Comparison of ENCODE assay signal across 8 cellular contexts in genomic region chr5:78983171-78983570, GRCh38. TPM values are rescaled to one million over a fixed set of nuclear protein-coding genes. Genes with fewer than 3 reads are reported as not detected.
DNase-seq lines count a peak whose midpoint lies in the region; ATAC-seq and TF ChIP-seq lines count a peak whose summit lies in the region.
"Not testable (repeated sequence)": the region's sequence is repeated elsewhere in the genome, so short reads cannot be mapped to it uniquely, and the experiment has no call there.

No MANE protein-coding gene starts in this region.

- not testable (repeated sequence) for ATAC-seq in activated T-cell treated with anti-CD3 and anti-CD28 coated beads, Interleukin-2, amount 50 U/mL, for 4 hours

- TF ChIP-seq POLR2A in Peyer's patch (IDR thresholded peaks at IDR 0.05) = not testable (repeated sequence)

- not testable (repeated sequence) for TF ChIP-seq CTCF in Peyer's patch (IDR thresholded peaks at IDR 0.05); chondrocyte (IDR thresholded peaks at IDR 0.05); tibial artery (IDR thresholded peaks at IDR 0.05)

- peaks cover 20 to 31% (median 25%) of the 10 kb centered on the region in 4 donors for H3K4me1 Mint-ChIP-seq in CD4-positive, alpha-beta memory T cell
- peaks cover 40% of the 10 kb centered on the region for H3K4me1 Mint-ChIP-seq in activated T-cell treated with anti-CD3 and anti-CD28 coated beads, Interleukin-2, amount 50 U/mL, for 4 hours (ENCODE audit: low read depth)
- peaks cover 36% of the 10 kb centered on the region for H3K4me1 Mint-ChIP-seq in chondrocyte (ENCODE audit: low read depth)

- H3K9ac ChIP-seq in HUES6 (ENCODE audit: low read length) = not testable (repeated sequence)
- H3K9ac ChIP-seq in iPS-20b (ENCODE audit: low read depth, low read length) = peak overlapping the region; percentile 75; the same call in 1 of the 2 replicates

- CTCF ChIA-PET in CD4-positive, alpha-beta memory T cell (lab: Charles Lee; ENCODE audit: partially characterized antibody) = interaction anchor here (2.3 to 4.1 kb wide), 4 partner anchors 9 to 149 kb away, joined by 7 to 25 read pairs (median 12); no protein-coding TSS in a partner anchor

- H3K36me3 Mint-ChIP-seq in CD4-positive, alpha-beta memory T cell; activated T-cell treated with anti-CD3 and anti-CD28 coated beads, Interleukin-2, amount 50 U/mL, for 4 hours (ENCODE audit: insufficient read depth); chondrocyte (ENCODE audit: low read depth): not testable (repeated sequence)

- DNase-seq in CD4-positive, alpha-beta memory T cell; Peyer's patch; activated T-cell treated with anti-CD3 and anti-CD28 coated beads, Interleukin-2, amount 50 U/mL, for 4 hours; chondrocyte (ENCODE audit: low spot score); tibial artery: not testable (repeated sequence)

- POLR2A ChIA-PET in CD4-positive, alpha-beta memory T cell (lab: Charles Lee; ENCODE audit: partially characterized antibody) = interaction anchor here (1.4 to 2.9 kb wide), 3 partner anchors 17 to 688 kb away, joined by 3 to 16 read pairs (median 6); partner anchors contain the start of genes AP3B1 and JMY

- not testable (repeated sequence) for H3K9me3 Mint-ChIP-seq in CD4-positive, alpha-beta memory T cell; activated T-cell treated with anti-CD3 and anti-CD28 coated beads, Interleukin-2, amount 50 U/mL, for 4 hours; chondrocyte (ENCODE audit: low read depth)

- H3K9me3 ChIP-seq in CD4-positive, alpha-beta memory T cell (ENCODE audit: control insufficient read depth in 1 of 2, low read length in 2 of 2); HUES6 (ENCODE audit: control insufficient read depth, insufficient read depth, low read depth, low read length); Peyer's patch; iPS-20b (ENCODE audit: insufficient read depth, low read depth, low read length); neuron (ENCODE audit: low read length); tibial artery: not testable (repeated sequence)

- H3K27me3 ChIP-seq in CD4-positive, alpha-beta memory T cell (ENCODE audit: insufficient read depth, low read length); HUES6 (ENCODE audit: control insufficient read depth, insufficient read depth, low read length); Peyer's patch; iPS-20b (ENCODE audit: insufficient read depth, low read length); neuron (ENCODE audit: insufficient read depth, low read length); tibial artery: not testable (repeated sequence)

- H3K4me3 Mint-ChIP-seq in CD4-positive, alpha-beta memory T cell = peak overlapping the region in 5 of 8 donors; percentile 0 to 94 (median 91)
- peak overlapping the region; percentile 87 for H3K4me3 Mint-ChIP-seq in activated T-cell treated with anti-CD3 and anti-CD28 coated beads, Interleukin-2, amount 50 U/mL, for 4 hours
- H3K4me3 Mint-ChIP-seq in chondrocyte (ENCODE audit: unreplicated experiment) = peak overlapping the region; percentile 81

- peak overlapping the region in 6 of 7 donors; percentile 87 to 95 (median 94) for H3K27ac Mint-ChIP-seq in CD4-positive, alpha-beta memory T cell
- peak overlapping the region; percentile 62 for H3K27ac Mint-ChIP-seq in chondrocyte (ENCODE audit: unreplicated experiment)

- H3K27ac ChIP-seq in CD4-positive, alpha-beta memory T cell (ENCODE audit: low read depth, low read length); HUES6 (ENCODE audit: low read depth, low read length); iPS-20b (ENCODE audit: low read length): not testable (repeated sequence)
- H3K27ac ChIP-seq in Peyer's patch (peak overlapping the region in 3 of 4 donors; percentile 95 to 99 (median 98)), tibial artery (peak overlapping the region; percentile 83 to 90)

- not testable (repeated sequence) for H3K36me3 ChIP-seq in CD4-positive, alpha-beta memory T cell (ENCODE audit: insufficient read depth, low read length); HUES6 (ENCODE audit: control insufficient read depth, insufficient read depth, low read length); Peyer's patch; iPS-20b (ENCODE audit: insufficient read depth, low read depth, low read length); neuron (ENCODE audit: insufficient read depth, low read length); tibial artery

- not testable (repeated sequence) for H3K27me3 Mint-ChIP-seq in CD4-positive, alpha-beta memory T cell; activated T-cell treated with anti-CD3 and anti-CD28 coated beads, Interleukin-2, amount 50 U/mL, for 4 hours (ENCODE audit: low read depth); chondrocyte (ENCODE audit: low read depth)

- H3K4me3 ChIP-seq in CD4-positive, alpha-beta memory T cell (ENCODE audit: low read length in 2 of 2); Peyer's patch; tibial artery: not testable (repeated sequence)
- H3K4me3 ChIP-seq in HUES6 (ENCODE audit: low read depth, low read length) (peak overlapping the region; percentile 90; the same call in 1 of the 2 replicates), iPS-20b (ENCODE audit: low read length) (peak overlapping the region; percentile 71; the same call in 1 of the 2 replicates), neuron (ENCODE audit: low read length) (peak overlapping the region; percentile 95)

- not testable (repeated sequence) for H2AFZ ChIP-seq in neuron (ENCODE audit: low read depth, low read length)

- H3K4me1 ChIP-seq in CD4-positive, alpha-beta memory T cell (ENCODE audit: insufficient read depth, low read length) = peaks cover 17% of the 10 kb centered on the region
- peaks cover 18% of the 10 kb centered on the region for H3K4me1 ChIP-seq in HUES6 (ENCODE audit: control insufficient read depth, insufficient read depth, low read length)
- H3K4me1 ChIP-seq in Peyer's patch = peaks cover 0 to 13% (median 0%) of the 10 kb centered on the region in 4 donors
- peaks cover 14% of the 10 kb centered on the region; the same call in 1 of the 2 replicates for H3K4me1 ChIP-seq in iPS-20b (ENCODE audit: insufficient read depth, low read length)
- peaks cover 20% of the 10 kb centered on the region for H3K4me1 ChIP-seq in neuron (ENCODE audit: insufficient read depth, low read length)
- peaks cover 0 to 21% (median 5%) of the 10 kb centered on the region in 4 donors for H3K4me1 ChIP-seq in tibial artery

- intact Hi-C loops in CD4-positive, alpha-beta memory T cell (cut with micrococcal nuclease) = loop anchor here (10.0 kb wide), 1 partner anchor 688 kb away; the partner anchor contains the start of gene AP3B1
- intact Hi-C loops in tibial artery (cut with DNase I; ENCODE audit: low total_unique reads) = not testable (repeated sequence)

RNA-seq across cellular contexts. Expression of gene ARSB, which starts 1.9 kb away (rescaled TPM):
- total RNA-seq in CD4-positive, alpha-beta memory T cell = 1 to 10 TPM; 4.2 to 5.8 TPM
- polyA plus RNA-seq in CD4-positive, alpha-beta memory T cell = 1 to 10 TPM; 4.8 to 5.0 TPM
- 10 to 100 TPM in 1 of 4 donors, 1 to 10 TPM in 3; 4.2 to 10.7 (median 7.3) TPM for total RNA-seq in Peyer's patch
- 10 to 100 TPM in 2 of 3 donors, 1 to 10 TPM in 1; 9.4 to 12.7 (median 11.0) TPM for total RNA-seq in activated T-cell treated with anti-CD3 and anti-CD28 coated beads, Interleukin-2, amount 50 U/mL, for 4 hours
- total RNA-seq in chondrocyte = 42.6 to 45.1 TPM (median 45.0 TPM) in 3 replicates
